In genomic region chr1:175792126-175792525, GRCh38 we compare ENCODE assay signal across 14 cellular contexts.
"Had no signal": no experiment of that assay in that cellular context is flagged by ENCODE, and none has a peak within 500 bp of the region (broad histone marks: within the 10 kb centered on the region; RNA-seq: fewer than 3 reads in every experiment).

No MANE protein-coding gene starts in this region.

- ATAC-seq: body of pancreas; left lung; natural killer cell; right cardiac atrium; stimulated activated naive B cell treated with anti-CD40 and anti-IgM and Interleukin-4, amounts not matched to agents 10 μg/mL and 1 μg/mL and 100 μg/mL, for 72 hours had no signal

- DNase-seq: activated CD4-positive, alpha-beta T cell treated with anti-CD3 and anti-CD28 coated beads, Interleukin-2, amount 50 U/mL, for 4 hours; activated effector memory CD4-positive, alpha-beta T cell treated with Interleukin-2 at 50 U/mL for 16 hours; activated T-cell treated with anti-CD3 and anti-CD28 coated beads, Interleukin-2, amount 50 U/mL, for 1 hour; central memory CD4-positive, alpha-beta T cell; effector CD8-positive, alpha-beta T cell; foreskin melanocyte; head of caudate nucleus; left lung; natural killer cell; nucleus accumbens; right cardiac atrium; stimulated activated naive B cell treated with anti-CD40 and anti-IgM and Interleukin-4, amounts not matched to agents 10 μg/mL and 1 μg/mL and 100 μg/mL, for 72 hours; trophoblast cell had no signal
